12 cellular contexts compared by ENCODE assay signal in the genomic region with DNA sequence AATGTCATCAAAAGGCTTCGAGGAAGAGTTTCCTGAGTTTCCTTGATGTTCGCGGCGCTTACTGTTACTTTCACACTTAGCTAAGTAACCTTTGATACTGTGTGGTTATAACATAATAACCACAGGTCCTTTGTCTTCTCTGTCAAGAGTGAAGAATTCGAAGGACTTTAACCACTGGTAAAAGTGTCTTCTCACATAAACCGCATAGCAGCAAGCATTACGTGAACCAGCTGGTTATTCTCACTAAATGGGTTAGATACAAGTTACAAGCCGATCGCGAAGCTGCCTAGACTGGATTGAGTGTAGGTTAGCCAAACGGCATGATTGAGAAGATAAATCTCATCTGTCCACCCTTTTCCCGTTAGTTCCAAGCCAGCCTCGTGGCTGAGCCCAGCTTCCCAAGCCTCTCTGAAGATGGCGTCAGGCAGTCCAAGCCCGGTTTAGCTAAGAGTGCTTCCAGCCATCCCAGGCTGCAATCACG. TPM values are rescaled to one million over a fixed set of nuclear protein-coding genes. Genes with fewer than 3 reads are reported as not detected.
A peak's percentile ranks its signal among the peaks of the same experiment; 100 is the strongest.
DNase-seq lines count a peak whose midpoint lies in the region; ATAC-seq and TF ChIP-seq lines count a peak whose summit lies in the region.
"Had no signal": no experiment of that assay in that cellular context is flagged by ENCODE, and none has a peak within 500 bp of the region (broad histone marks: within the 10 kb centered on the region; RNA-seq: fewer than 3 reads in every experiment).

No MANE protein-coding gene starts in this region.

- H3K27ac ChIP-seq in CD4-positive, alpha-beta memory T cell (ENCODE audit: low read depth, low read length): no peak overlapping the region
- peak overlapping the region; percentile 100 for H3K27ac ChIP-seq in PC-9
- peak overlapping the region; percentile 5 for H3K27ac ChIP-seq in naive thymus-derived CD4-positive, alpha-beta T cell (ENCODE audit: low read depth, low read length)
- H3K27ac ChIP-seq: C4-2B had no signal

- H3K36me3 ChIP-seq in CD4-positive, alpha-beta memory T cell (ENCODE audit: insufficient read depth, low read length): no peaks in the 10 kb centered on the region
- no peaks in the 10 kb centered on the region for H3K36me3 ChIP-seq in PC-9 (ENCODE audit: low read depth)
- no peaks in the 10 kb centered on the region for H3K36me3 ChIP-seq in naive thymus-derived CD4-positive, alpha-beta T cell (ENCODE audit: control insufficient read depth in 2 of 3, insufficient read depth in 3 of 3, low read length in 3 of 3)

- peaks cover 58% of the 10 kb centered on the region for H3K4me1 ChIP-seq in CD4-positive, alpha-beta memory T cell (ENCODE audit: insufficient read depth, low read length)
- peaks cover 47% of the 10 kb centered on the region for H3K4me1 ChIP-seq in PC-9 (replicated peaks; ENCODE audit: insufficient read depth)
- peaks cover 45 to 54% of the 10 kb centered on the region in 2 donors for H3K4me1 ChIP-seq in naive thymus-derived CD4-positive, alpha-beta T cell (ENCODE audit: control insufficient read depth in 2 of 2, insufficient read depth in 2 of 2, low read length in 2 of 2)

- H3K9me2 ChIP-seq in PC-9 (ENCODE audit: insufficient read depth): no peaks in the 10 kb centered on the region

- peaks cover 43 to 64% (median 56%) of the 10 kb centered on the region in 4 donors for H3K4me1 Mint-ChIP-seq in CD4-positive, alpha-beta memory T cell
- peaks cover 54 to 66% (median 58%) of the 10 kb centered on the region in 7 donors for H3K4me1 Mint-ChIP-seq in naive thymus-derived CD4-positive, alpha-beta T cell

- intact Hi-C loops in CD4-positive, alpha-beta memory T cell (cut with micrococcal nuclease): loop anchor here (2.0 to 10.0 kb wide), 2 partner anchors 18 to 160 kb away; partner anchors contain the start of genes GART, IFNGR2 and SON
- intact Hi-C loops in PC-9 (cut with micrococcal nuclease; ENCODE audit: unreplicated experiment): no loop called here
- intact Hi-C loops in naive thymus-derived CD4-positive, alpha-beta T cell (cut with micrococcal nuclease): loop anchor here (1.0 to 5.0 kb wide), 5 partner anchors 18 to 613 kb away; partner anchors contain the start of genes GART (in 1 of the 2), IFNGR2 (in 1 of the 2) and SON (in 1 of the 2)

- no peaks in the 10 kb centered on the region for H4K20me1 ChIP-seq in PC-9 (ENCODE audit: insufficient read depth)

- H3K9me3 ChIP-seq in CD4-positive, alpha-beta memory T cell (ENCODE audit: control insufficient read depth in 1 of 2, low read length in 2 of 2): no peaks in the 10 kb centered on the region
- H3K9me3 ChIP-seq in PC-9 (ENCODE audit: insufficient read depth, low read depth): no peaks in the 10 kb centered on the region
- H3K9me3 ChIP-seq in naive thymus-derived CD4-positive, alpha-beta T cell (ENCODE audit: control insufficient read depth in 2 of 3, low read length in 3 of 3): no peaks in the 10 kb centered on the region

- CTCF ChIA-PET in CD4-positive, alpha-beta memory T cell (lab: Charles Lee; ENCODE audit: partially characterized antibody): interaction anchor here (0.6 to 3.7 kb wide), 8 partner anchors 9 to 221 kb away, joined by 3 to 29 read pairs (median 5); no protein-coding TSS in a partner anchor
- CTCF ChIA-PET in PC-9 (lab: Charles Lee): interaction anchor here (0.6 kb wide), 1 partner anchor 614 kb away, joined by 3 read pairs; the partner anchor contains the start of gene PAXBP1
- CTCF ChIA-PET in naive thymus-derived CD4-positive, alpha-beta T cell (lab: Charles Lee): interaction anchor here (0.6 to 2.1 kb wide), 8 partner anchors 10 to 188 kb away, joined by 3 to 9 read pairs (median 4); no protein-coding TSS in a partner anchor

- H3F3A ChIP-seq in PC-9 (ENCODE audit: insufficient read depth, low read depth): peaks cover 39% of the 10 kb centered on the region

- H3K4me3 ChIP-seq in CD4-positive, alpha-beta memory T cell (ENCODE audit: low read length in 2 of 2): peak overlapping the region; percentile 20 to 21
- no peak overlapping the region for H3K4me3 ChIP-seq in PC-9
- H3K4me3 ChIP-seq in naive thymus-derived CD4-positive, alpha-beta T cell (ENCODE audit: low read length): peak overlapping the region; percentile 22

- no peaks in the 10 kb centered on the region for H3K9me3 Mint-ChIP-seq in CD4-positive, alpha-beta memory T cell
- H3K9me3 Mint-ChIP-seq in activated naive CD4-positive, alpha-beta T cell treated with anti-CD3 and anti-CD28 coated beads, Interleukin-2, amount 50 U/mL, for 72 hours: no peaks in the 10 kb centered on the region
- H3K9me3 Mint-ChIP-seq in naive thymus-derived CD4-positive, alpha-beta T cell: no peaks in the 10 kb centered on the region

- no peaks in the 10 kb centered on the region for H3K27me3 ChIP-seq in CD4-positive, alpha-beta memory T cell (ENCODE audit: insufficient read depth, low read length)
- no peaks in the 10 kb centered on the region for H3K27me3 ChIP-seq in PC-9 (ENCODE audit: insufficient read depth, low read depth)
- H3K27me3 ChIP-seq in naive thymus-derived CD4-positive, alpha-beta T cell (ENCODE audit: control insufficient read depth in 2 of 2, insufficient read depth in 2 of 2, low read length in 2 of 2): no peaks in the 10 kb centered on the region

- no peak for TF ChIP-seq CTCF in PC-9 (conservative IDR thresholded peaks at IDR 0.05)

- H3K4me2 ChIP-seq in PC-9: no peak overlapping the region

- peak overlapping the region; percentile 72 to 92 (median 80) for H3K4me3 Mint-ChIP-seq in CD4-positive, alpha-beta memory T cell
- H3K4me3 Mint-ChIP-seq in naive thymus-derived CD4-positive, alpha-beta T cell: peak overlapping the region; percentile 68 to 98 (median 82)

- H3K79me2 ChIP-seq in PC-9 (ENCODE audit: low read depth): no peaks in the 10 kb centered on the region

- no peak overlapping the region for H2AFZ ChIP-seq in PC-9

- BruUV-seq in PC-9 (replicated peaks; lab: Mats Ljungman, UMichigan): no TSS peak

- DNase-seq in CD4-positive, alpha-beta memory T cell: peak; percentile 73 to 83 (median 77)
- no peak for DNase-seq in PC-9
- peak in 1 of 2 donors; percentile 33 for DNase-seq in activated naive CD4-positive, alpha-beta T cell treated with anti-CD3 and anti-CD28 coated beads, Interleukin-2, amount 50 U/mL, for 72 hours (ENCODE audit: low spot score in 2 of 2)
- DNase-seq in naive thymus-derived CD4-positive, alpha-beta T cell: peak in 7 of 9 donors; percentile 56 to 77 (median 70)
- DNase-seq in NCI-H2196 (lab: John Stamatoyannopoulos, UW; ENCODE audit: unreplicated experiment): no peak
- DNase-seq in NCI-H187 (lab: John Stamatoyannopoulos, UW): no peak
- no peak for DNase-seq in HuH-7.5 (ENCODE audit: low spot score)
- DNase-seq: erythroblast, NCI-H1694, OCI-M1 had no signal

- no peaks in the 10 kb centered on the region for H3K27me3 Mint-ChIP-seq in CD4-positive, alpha-beta memory T cell
- H3K27me3 Mint-ChIP-seq in naive thymus-derived CD4-positive, alpha-beta T cell: peaks cover 0 to 50% (median 0%) of the 10 kb centered on the region in 5 donors

- H3K36me3 Mint-ChIP-seq in CD4-positive, alpha-beta memory T cell: no peaks in the 10 kb centered on the region
- no peaks in the 10 kb centered on the region for H3K36me3 Mint-ChIP-seq in activated naive CD4-positive, alpha-beta T cell treated with anti-CD3 and anti-CD28 coated beads, Interleukin-2, amount 50 U/mL, for 72 hours
- H3K36me3 Mint-ChIP-seq in naive thymus-derived CD4-positive, alpha-beta T cell: peaks cover 0 to 3% (median 0%) of the 10 kb centered on the region in 5 donors

- ATAC-seq in activated naive CD4-positive, alpha-beta T cell treated with anti-CD3 and anti-CD28 coated beads, Interleukin-2, amount 50 U/mL, for 72 hours: peak; percentile 34 to 66
- ATAC-seq in naive thymus-derived CD4-positive, alpha-beta T cell: peak; percentile 59
- ATAC-seq in GM18861 (IDR thresholded peaks at IDR 0.05; ENCODE audit: unreplicated experiment): no peak

- peak overlapping the region; percentile 63 to 92 (median 87) for H3K27ac Mint-ChIP-seq in CD4-positive, alpha-beta memory T cell
- peak overlapping the region in 1 of 2 donors; percentile 74 for H3K27ac Mint-ChIP-seq in activated naive CD4-positive, alpha-beta T cell treated with anti-CD3 and anti-CD28 coated beads, Interleukin-2, amount 50 U/mL, for 72 hours
- H3K27ac Mint-ChIP-seq in naive thymus-derived CD4-positive, alpha-beta T cell: peak overlapping the region; percentile 63 to 91 (median 80)

- POLR2A ChIA-PET in CD4-positive, alpha-beta memory T cell (lab: Charles Lee; ENCODE audit: partially characterized antibody): interaction anchor here (1.1 to 4.1 kb wide), 15 partner anchors 17 to 204 kb away, joined by 3 to 34 read pairs (median 5); partner anchors contain the start of genes IFNAR1, IFNGR2, IL10RB and TMEM50B
- POLR2A ChIA-PET in PC-9 (lab: Charles Lee; ENCODE audit: unreplicated experiment): interaction anchor here (0.5 kb wide), 1 partner anchor 887 kb away, joined by 11 read pairs; no protein-coding TSS in a partner anchor
- POLR2A ChIA-PET in naive thymus-derived CD4-positive, alpha-beta T cell (lab: Charles Lee): interaction anchor here (0.8 to 3.7 kb wide), 14 partner anchors 8 to 195 kb away, joined by 3 to 22 read pairs (median 4); partner anchors contain the start of genes IFNAR1 and IFNGR2

RNA-seq across cellular contexts. Expression of gene IFNGR2, which starts 18.3 kb away (rescaled TPM):
- total RNA-seq in CD4-positive, alpha-beta memory T cell: 10 to 100 TPM; 20.7 to 22.9 TPM
- 10 to 100 TPM in 1 of 2 donors, 1 to 10 TPM in 1; 8.7 to 24.3 TPM for polyA plus RNA-seq in CD4-positive, alpha-beta memory T cell
- total RNA-seq in PC-9 (2021): 16.0 and 16.1 TPM in 2 replicates
- 10 to 100 TPM in 1 of 2 donors, 1 to 10 TPM in 1; 9.9 to 15.0 TPM for total RNA-seq in activated naive CD4-positive, alpha-beta T cell treated with anti-CD3 and anti-CD28 coated beads, Interleukin-2, amount 50 U/mL, for 72 hours
- total RNA-seq in naive thymus-derived CD4-positive, alpha-beta T cell: 10 to 100 TPM in 4 of 5 experiments, 1 to 10 TPM in 1; 9.1 to 80.5 (median 33.7) TPM
- 10 to 100 TPM; 29.8 to 39.2 TPM for polyA plus RNA-seq in naive thymus-derived CD4-positive, alpha-beta T cell

Comparison
In these comparisons a context has a peak if more than half of its experiments do, and no peak if none do; other contexts are left out.
1. DNase-seq: peak in CD4-positive, alpha-beta memory T cell (5 of 5) and naive thymus-derived CD4-positive, alpha-beta T cell (7 of 9); none in PC-9 (0 of 2), NCI-H2196 (single experiment), NCI-H187 (0 of 2) and HuH-7.5 (single experiment).